Comparison of ENCODE assay signal across 27 cellular contexts in genomic region chr4:2572076-2572475, GRCh38. TPM values are rescaled to one million over a fixed set of nuclear protein-coding genes. Genes with fewer than 3 reads are reported as not detected.
DNase-seq lines count a peak whose midpoint lies in the region; ATAC-seq and TF ChIP-seq lines count a peak whose summit lies in the region.
"Had no signal": no experiment of that assay in that cellular context is flagged by ENCODE, and none has a peak within 500 bp of the region (broad histone marks: within the 10 kb centered on the region; RNA-seq: fewer than 3 reads in every experiment).

No MANE protein-coding gene starts in this region.

- POLR2A ChIA-PET in activated CD4-positive, alpha-beta T cell treated with anti-CD3 and anti-CD28 coated beads for 36 hours (lab: Charles Lee) = interaction anchor here (0.7 kb wide), 2 partner anchors 103 to 282 kb away, joined by 4 to 5 read pairs; no protein-coding TSS in a partner anchor
- POLR2A ChIA-PET in CD4-positive, alpha-beta T cell (lab: Charles Lee) = no interaction called here
- POLR2A ChIA-PET in activated naive CD8-positive, alpha-beta T cell treated with anti-CD3 and anti-CD28 coated beads, Interleukin-2, amount 10 ng/mL, durations not matched to agents 7 days and 5 days (lab: Charles Lee) = interaction anchor here (0.7 to 0.9 kb wide), 2 partner anchors 113 to 371 kb away, joined by 3 to 4 read pairs; no protein-coding TSS in a partner anchor
- POLR2A ChIA-PET in naive thymus-derived CD4-positive, alpha-beta T cell (lab: Charles Lee) = no interaction called here

- H3K27me3 Mint-ChIP-seq in activated CD4-positive, alpha-beta T cell treated with anti-CD3 and anti-CD28 coated beads for 36 hours = no peaks in the 10 kb centered on the region
- H3K27me3 Mint-ChIP-seq in CD4-positive, alpha-beta T cell = no peaks in the 10 kb centered on the region
- no peaks in the 10 kb centered on the region for H3K27me3 Mint-ChIP-seq in activated naive CD8-positive, alpha-beta T cell treated with anti-CD3 and anti-CD28 coated beads, Interleukin-2, amount 10 ng/mL, durations not matched to agents 7 days and 5 days
- H3K27me3 Mint-ChIP-seq in naive thymus-derived CD4-positive, alpha-beta T cell = no peaks in the 10 kb centered on the region
- H3K27me3 Mint-ChIP-seq: activated CD4-positive, alpha-beta T cell treated with anti-CD3 and anti-CD28 coated beads, Interleukin-2, amount 10 ng/mL, durations not matched to agents 7 days and 5 days had no signal

- no peak overlapping the region for H3K4me3 Mint-ChIP-seq in activated CD4-positive, alpha-beta T cell treated with anti-CD3 and anti-CD28 coated beads for 36 hours
- H3K4me3 Mint-ChIP-seq in CD4-positive, alpha-beta T cell = peak overlapping the region; percentile 2
- H3K4me3 Mint-ChIP-seq in activated naive CD8-positive, alpha-beta T cell treated with anti-CD3 and anti-CD28 coated beads, Interleukin-2, amount 10 ng/mL, durations not matched to agents 7 days and 5 days = no peak overlapping the region
- peak overlapping the region in 3 of 10 donors; percentile 4 to 40 (median 27) for H3K4me3 Mint-ChIP-seq in naive thymus-derived CD4-positive, alpha-beta T cell
- H3K4me3 Mint-ChIP-seq: activated CD4-positive, alpha-beta T cell treated with anti-CD3 and anti-CD28 coated beads, Interleukin-2, amount 10 ng/mL, durations not matched to agents 7 days and 5 days had no signal

- peaks cover 9% of the 10 kb centered on the region for H3K36me3 Mint-ChIP-seq in activated CD4-positive, alpha-beta T cell treated with anti-CD3 and anti-CD28 coated beads for 36 hours (ENCODE audit: low read depth)
- peaks cover 41% of the 10 kb centered on the region for H3K36me3 Mint-ChIP-seq in CD4-positive, alpha-beta T cell (ENCODE audit: low read depth)
- H3K36me3 Mint-ChIP-seq in activated naive CD8-positive, alpha-beta T cell treated with anti-CD3 and anti-CD28 coated beads, Interleukin-2, amount 10 ng/mL, durations not matched to agents 7 days and 5 days = peaks cover 18% of the 10 kb centered on the region
- H3K36me3 Mint-ChIP-seq in naive thymus-derived CD4-positive, alpha-beta T cell = peaks cover 0 to 28% (median 9%) of the 10 kb centered on the region in 5 donors

- peaks cover 58% of the 10 kb centered on the region for H3K4me1 Mint-ChIP-seq in activated CD4-positive, alpha-beta T cell treated with anti-CD3 and anti-CD28 coated beads for 36 hours
- peaks cover 77% of the 10 kb centered on the region for H3K4me1 Mint-ChIP-seq in CD4-positive, alpha-beta T cell (ENCODE audit: low read depth)
- peaks cover 42% of the 10 kb centered on the region for H3K4me1 Mint-ChIP-seq in activated naive CD8-positive, alpha-beta T cell treated with anti-CD3 and anti-CD28 coated beads, Interleukin-2, amount 10 ng/mL, durations not matched to agents 7 days and 5 days
- H3K4me1 Mint-ChIP-seq in naive thymus-derived CD4-positive, alpha-beta T cell = peaks cover 48 to 85% (median 75%) of the 10 kb centered on the region in 7 donors

- H3K27ac ChIP-seq in CD4-positive, alpha-beta T cell (ENCODE audit: low read depth, low read length) = no peak overlapping the region
- H3K27ac ChIP-seq in naive thymus-derived CD4-positive, alpha-beta T cell (ENCODE audit: low read depth, low read length) = no peak overlapping the region
- H3K27ac ChIP-seq: cardiac muscle cell, coronary artery, hepatocyte, PC-9, WERI-Rb-1 had no signal

- CTCF ChIA-PET in activated CD4-positive, alpha-beta T cell treated with anti-CD3 and anti-CD28 coated beads for 36 hours (lab: Charles Lee) = interaction anchor here (0.6 kb wide), 1 partner anchor 12 kb away, joined by 3 read pairs; no protein-coding TSS in a partner anchor
- CTCF ChIA-PET in CD4-positive, alpha-beta T cell (lab: Charles Lee) = no interaction called here
- CTCF ChIA-PET in naive thymus-derived CD4-positive, alpha-beta T cell (lab: Charles Lee) = no interaction called here

- H3K9me3 Mint-ChIP-seq in activated CD4-positive, alpha-beta T cell treated with anti-CD3 and anti-CD28 coated beads for 36 hours (ENCODE audit: low read depth) = no peaks in the 10 kb centered on the region
- H3K9me3 Mint-ChIP-seq in CD4-positive, alpha-beta T cell = no peaks in the 10 kb centered on the region
- no peaks in the 10 kb centered on the region for H3K9me3 Mint-ChIP-seq in activated naive CD8-positive, alpha-beta T cell treated with anti-CD3 and anti-CD28 coated beads, Interleukin-2, amount 10 ng/mL, durations not matched to agents 7 days and 5 days
- H3K9me3 Mint-ChIP-seq in naive thymus-derived CD4-positive, alpha-beta T cell = no peaks in the 10 kb centered on the region
- H3K9me3 Mint-ChIP-seq: activated CD4-positive, alpha-beta T cell treated with anti-CD3 and anti-CD28 coated beads, Interleukin-2, amount 10 ng/mL, durations not matched to agents 7 days and 5 days had no signal

- H3K27ac Mint-ChIP-seq in activated CD4-positive, alpha-beta T cell treated with anti-CD3 and anti-CD28 coated beads for 36 hours = peak overlapping the region; percentile 73
- peak overlapping the region; percentile 74 for H3K27ac Mint-ChIP-seq in CD4-positive, alpha-beta T cell
- peak overlapping the region; percentile 31 for H3K27ac Mint-ChIP-seq in activated naive CD8-positive, alpha-beta T cell treated with anti-CD3 and anti-CD28 coated beads, Interleukin-2, amount 10 ng/mL, durations not matched to agents 7 days and 5 days
- peak overlapping the region in 8 of 9 donors; percentile 32 to 60 (median 45) for H3K27ac Mint-ChIP-seq in naive thymus-derived CD4-positive, alpha-beta T cell

- no peak for TF ChIP-seq CTCF in CD4-positive, alpha-beta T cell (IDR thresholded peaks at IDR 0.05)

- H3K9me3 ChIP-seq in CD4-positive, alpha-beta T cell (ENCODE audit: control insufficient read depth, low read length) = no peaks in the 10 kb centered on the region
- H3K9me3 ChIP-seq in naive thymus-derived CD4-positive, alpha-beta T cell (ENCODE audit: control insufficient read depth in 2 of 3, low read length in 3 of 3) = no peaks in the 10 kb centered on the region
- H3K9me3 ChIP-seq: gastrocnemius medialis, tibial nerve had no signal

- H3K4me3 ChIP-seq in naive thymus-derived CD4-positive, alpha-beta T cell (ENCODE audit: low read length) = no peak overlapping the region
- H3K4me3 ChIP-seq: cardiac muscle cell, coronary artery, gastrocnemius medialis, hepatocyte, PC-9, skin epidermis, tibial nerve had no signal

- no peaks in the 10 kb centered on the region for H3K36me3 ChIP-seq in naive thymus-derived CD4-positive, alpha-beta T cell (ENCODE audit: control insufficient read depth in 2 of 3, insufficient read depth in 3 of 3, low read length in 3 of 3)

- H3K4me1 ChIP-seq in naive thymus-derived CD4-positive, alpha-beta T cell (ENCODE audit: control insufficient read depth in 2 of 2, insufficient read depth in 2 of 2, low read length in 2 of 2) = peaks cover 12 to 20% of the 10 kb centered on the region in 2 donors

- no peak for ATAC-seq in activated CD4-positive, alpha-beta T cell treated with anti-CD3 and anti-CD28 coated beads for 36 hours
- ATAC-seq in CD4-positive, alpha-beta T cell (ENCODE audit: poor library complexity) = no peak
- no peak for ATAC-seq in activated naive CD8-positive, alpha-beta T cell treated with anti-CD3 and anti-CD28 coated beads, Interleukin-2, amount 10 ng/mL, durations not matched to agents 7 days and 5 days (ENCODE audit: low read depth)
- no peak for ATAC-seq in naive thymus-derived CD4-positive, alpha-beta T cell
- no peak for ATAC-seq in HG02970 (IDR thresholded peaks at IDR 0.05; ENCODE audit: low FRiP score, unreplicated experiment)
- ATAC-seq in GM21526 (IDR thresholded peaks at IDR 0.05; ENCODE audit: low FRiP score, unreplicated experiment) = no peak
- ATAC-seq in GM21576 (IDR thresholded peaks at IDR 0.05; ENCODE audit: unreplicated experiment) = no peak
- ATAC-seq: gastrocnemius medialis had no signal

- no peak for DNase-seq in activated CD4-positive, alpha-beta T cell treated with anti-CD3 and anti-CD28 coated beads for 36 hours
- no peak for DNase-seq in activated CD4-positive, alpha-beta T cell treated with anti-CD3 and anti-CD28 coated beads, Interleukin-2, amount 50 U/mL, for 4 hours
- DNase-seq in CD4-positive, alpha-beta T cell = no peak
- no peak for DNase-seq in activated naive CD8-positive, alpha-beta T cell treated with anti-CD3 and anti-CD28 coated beads, Interleukin-2, amount 10 ng/mL, durations not matched to agents 7 days and 5 days
- DNase-seq in naive thymus-derived CD4-positive, alpha-beta T cell = no peak
- DNase-seq: activated CD4-positive, alpha-beta T cell treated with anti-CD3 and anti-CD28 coated beads, Interleukin-2, amount 10 ng/mL, durations not matched to agents 7 days and 5 days; AML-193; DMS53; gastrocnemius medialis; KBM-7; mesenchymal stem cell; NCI-H1105; NCI-H1930; NCI-H526 treated with DMSO at 0.1 percent for 48 hours; PC-9; retina; Right ventricle myocardium superior; T1000; WERI-Rb-1 had no signal

- H3K27me3 ChIP-seq in CD4-positive, alpha-beta T cell (ENCODE audit: control insufficient read depth, insufficient read depth, low read length) = no peaks in the 10 kb centered on the region
- no peaks in the 10 kb centered on the region for H3K27me3 ChIP-seq in naive thymus-derived CD4-positive, alpha-beta T cell (ENCODE audit: control insufficient read depth in 2 of 2, insufficient read depth in 2 of 2, low read length in 2 of 2)
- H3K27me3 ChIP-seq: cardiac muscle cell, gastrocnemius medialis, hepatocyte, tibial nerve had no signal

- intact Hi-C loops in activated CD4-positive, alpha-beta T cell treated with anti-CD3 and anti-CD28 coated beads for 36 hours (cut with DNase I, micrococcal nuclease) = no loop called here
- intact Hi-C loops in CD4-positive, alpha-beta T cell (cut with DNase I, micrococcal nuclease) = no loop called here
- intact Hi-C loops in naive thymus-derived CD4-positive, alpha-beta T cell (cut with micrococcal nuclease) = no loop called here

RNA-seq across cellular contexts. Expression of gene FAM193A, which starts 35.6 kb away (rescaled TPM):
- total RNA-seq in activated CD4-positive, alpha-beta T cell treated with anti-CD3 and anti-CD28 coated beads for 36 hours = 10 to 100 TPM; 22.1 to 30.1 TPM
- 10 to 100 TPM; 28.4 to 30.0 TPM for total RNA-seq in CD4-positive, alpha-beta T cell
- 10 to 100 TPM; 37.0 to 37.7 TPM for total RNA-seq in activated naive CD8-positive, alpha-beta T cell treated with anti-CD3 and anti-CD28 coated beads, Interleukin-2, amount 10 ng/mL, durations not matched to agents 7 days and 5 days
- total RNA-seq in naive thymus-derived CD4-positive, alpha-beta T cell = 10 to 100 TPM; 32.8 to 47.2 (median 44.1) TPM
- 1 to 10 TPM; 2.2 to 4.8 TPM for polyA plus RNA-seq in naive thymus-derived CD4-positive, alpha-beta T cell

Comparison
In these comparisons a context has a peak if more than half of its experiments do, and no peak if none do; other contexts are left out.
1. POLR2A ChIA-PET loops: an anchor here in activated CD4-positive, alpha-beta T cell treated with anti-CD3 and anti-CD28 coated beads for 36 hours (0.7 kb wide) and activated naive CD8-positive, alpha-beta T cell treated with anti-CD3 and anti-CD28 coated beads, Interleukin-2, amount 10 ng/mL, durations not matched to agents 7 days and 5 days (0.7 to 0.9 kb wide); none called in CD4-positive, alpha-beta T cell and naive thymus-derived CD4-positive, alpha-beta T cell.